ENCODE assay signal across 8 cellular contexts in genomic region chr12:120265483-120266179, GRCh38. TPM values are rescaled to one million over a fixed set of nuclear protein-coding genes. Genes with fewer than 3 reads are reported as not detected.
DNase-seq lines count a peak whose midpoint lies in the region; ATAC-seq and TF ChIP-seq lines count a peak whose summit lies in the region.

Gene PXN, minus strand, starts transcription at chr12:120265730. Its CDS starts 101 bp downstream, at chr12:120265629.

- peaks cover 34% of the 10 kb centered on the region for H3K4me1 Mint-ChIP-seq in neural progenitor cell

- peak within 1 kb of the TSS; percentile 94 for H3K4me3 Mint-ChIP-seq in neural progenitor cell

- peak within 1 kb of the TSS; percentile 100 for H3K27ac ChIP-seq in RWPE2 (ENCODE audit: poor library complexity, severe bottlenecking)
- no peak within 1 kb of the TSS for H3K27ac ChIP-seq in neural progenitor cell

- in situ Hi-C loops in KBM-7 (cut with MboI; ENCODE audit: low pct_unique_long_range_greater_than_20kb, low sequenced_read_pairs): no loop called here

- H2AFZ ChIP-seq in neural progenitor cell (replicated peaks): peak within 1 kb of the TSS; percentile 88

- peak within 1 kb of the TSS; percentile 65 for H3K27ac Mint-ChIP-seq in neural progenitor cell

- peaks cover 2% of the 10 kb centered on the region for H3K36me3 Mint-ChIP-seq in neural progenitor cell

- no peaks in the 10 kb centered on the region for H3K27me3 ChIP-seq in RWPE2 (ENCODE audit: insufficient read depth, poor library complexity, severe bottlenecking)
- H3K27me3 ChIP-seq in neural progenitor cell: no peaks in the 10 kb centered on the region

- no peaks in the 10 kb centered on the region for H3K9me3 ChIP-seq in RWPE2 (ENCODE audit: severe bottlenecking)
- H3K9me3 ChIP-seq in neural progenitor cell (ENCODE audit: low read depth): no peaks in the 10 kb centered on the region

- H3K4me3 ChIP-seq in RWPE2 (ENCODE audit: severe bottlenecking): peak within 1 kb of the TSS; percentile 85
- H3K4me3 ChIP-seq in fibroblast of villous mesenchyme (ENCODE audit: low read depth, low read length): peak within 1 kb of the TSS; percentile 89
- peak within 1 kb of the TSS; percentile 97 for H3K4me3 ChIP-seq in neural progenitor cell

- H3K4me2 ChIP-seq in neural progenitor cell: peak within 1 kb of the TSS; percentile 97

- peak; percentile 83 for DNase-seq in COLO668 (lab: John Stamatoyannopoulos, UW; ENCODE audit: unreplicated experiment)
- DNase-seq in KBM-7: peak; percentile 84
- DNase-seq in RWPE2 (ENCODE audit: low spot score): peak; percentile 79
- peak; percentile 94 for DNase-seq in activated gamma-delta T cell (lab: John Stamatoyannopoulos, UW)
- peak; percentile 84 for DNase-seq in fibroblast of villous mesenchyme (ENCODE audit: low read depth)
- DNase-seq in neural progenitor cell (ENCODE audit: low spot score): peak; percentile 91
- peak; percentile 47 for DNase-seq in stromal cell of bone marrow (ENCODE audit: low read depth)

- H3K9me3 Mint-ChIP-seq in neural progenitor cell: no peaks in the 10 kb centered on the region

- peaks cover 8% of the 10 kb centered on the region for H3K27me3 Mint-ChIP-seq in neural progenitor cell (ENCODE audit: insufficient read depth, low read depth)

- peaks cover 6% of the 10 kb centered on the region for H3F3A ChIP-seq in neural progenitor cell (ENCODE audit: low read depth)

- H3K79me2 ChIP-seq in neural progenitor cell (ENCODE audit: low read depth): peaks cover 47% of the 10 kb centered on the region

- H3K36me3 ChIP-seq in RWPE2 (ENCODE audit: low read depth) (peaks cover 44% of the 10 kb centered on the region), neural progenitor cell (no peaks in the 10 kb centered on the region)

- ATAC-seq in GM21390 (IDR thresholded peaks at IDR 0.05; ENCODE audit: unreplicated experiment) (peak; percentile 79), RWPE2 (ENCODE audit: low read depth) (peak; percentile 30; the same call in 2 of the 3 replicates)

- H4K20me1 ChIP-seq in neural progenitor cell (ENCODE audit: low read depth): peaks cover 34% of the 10 kb centered on the region

- peak; percentile 93 for TF ChIP-seq CTCF in RWPE2 (IDR thresholded peaks at IDR 0.05; ENCODE audit: poor library complexity, severe bottlenecking)
- TF ChIP-seq CTCF in fibroblast of villous mesenchyme (IDR thresholded peaks at IDR 0.05; ENCODE audit: insufficient read depth, low read depth, low read length): peak; percentile 69
- TF ChIP-seq CTCF in neural progenitor cell (IDR thresholded peaks at IDR 0.05): peak; percentile 74

- H3K4me1 ChIP-seq in RWPE2 (ENCODE audit: insufficient read depth, poor library complexity, severe bottlenecking) (peaks cover 27% of the 10 kb centered on the region), neural progenitor cell (peaks cover 20% of the 10 kb centered on the region)

- peak within 1 kb of the TSS; percentile 78 for H3K9ac ChIP-seq in neural progenitor cell

RNA-seq across cellular contexts. Expression of gene PXN, which starts in this region (rescaled TPM):
- 63.0 and 67.3 TPM in 2 replicates for total RNA-seq in fibroblast of villous mesenchyme
- 8.2 and 19.3 TPM in 2 replicates for total RNA-seq in neural progenitor cell (ENCODE audit: low replicate concordance)
